8 cellular contexts compared by ENCODE assay signal in genomic region chr11:75241906-75242644, GRCh38. TPM values are rescaled to one million over a fixed set of nuclear protein-coding genes. Genes with fewer than 3 reads are reported as not detected.
DNase-seq lines count a peak whose midpoint lies in the region; ATAC-seq and TF ChIP-seq lines count a peak whose summit lies in the region.

No MANE protein-coding gene starts in this region.

- H3K27ac Mint-ChIP-seq in glutamatergic neuron (ENCODE audit: unreplicated experiment): peak overlapping the region; percentile 45

- H3K79me2 ChIP-seq in SK-N-SH (ENCODE audit: insufficient read depth): no peaks in the 10 kb centered on the region

- H3K4me3 ChIP-seq in SK-N-SH (ENCODE audit: low read depth in 2 of 2, low read length in 1 of 2) (peak overlapping the region; percentile 53; a peak in 3 of 4 replicates), spleen (peak overlapping the region in 7 of 8 donors; percentile 44 to 84 (median 47)), mucosa of descending colon (no peak overlapping the region), SJCRH30 (no peak overlapping the region)

- no peaks in the 10 kb centered on the region for H3F3A ChIP-seq in SK-N-SH (replicated peaks; ENCODE audit: insufficient read depth)

- TF ChIP-seq EP300 in SK-N-SH (IDR thresholded peaks at IDR 0.05; ENCODE audit: borderline replicate concordance in 1 of 2, low read depth in 1 of 2, low read length in 1 of 2): no peak

- no peaks in the 10 kb centered on the region for H3K9me3 ChIP-seq in SK-N-SH
- no peaks in the 10 kb centered on the region for H3K9me3 ChIP-seq in spleen
- H3K9me3 ChIP-seq in mucosa of descending colon: no peaks in the 10 kb centered on the region
- no peaks in the 10 kb centered on the region for H3K9me3 ChIP-seq in SJCRH30 (replicated peaks)

- no peak overlapping the region for H3K27ac ChIP-seq in SK-N-SH (ENCODE audit: low read depth in 2 of 2, low read length in 1 of 2)
- H3K27ac ChIP-seq in spleen: peak overlapping the region in 2 of 8 donors; percentile 23 to 35
- no peak overlapping the region for H3K27ac ChIP-seq in SJCRH30

- peak overlapping the region; percentile 52; the same call in 1 of the 2 replicates for H3K4me2 ChIP-seq in SK-N-SH

- TF ChIP-seq RAD21 in SK-N-SH (IDR thresholded peaks at IDR 0.05; ENCODE audit: low read length): no peak

- intact Hi-C loops in spleen (cut with DNase I; ENCODE audit: low total_unique reads) (loop anchor here (5.0 to 10.0 kb wide), 2 partner anchors 100 to 307 kb away; no protein-coding TSS in a partner anchor), mucosa of descending colon (cut with DNase I, micrococcal nuclease) (loop anchor here (10.0 kb wide), 1 partner anchor 307 kb away; no protein-coding TSS in a partner anchor)

- H3K4me1 ChIP-seq in SK-N-SH (ENCODE audit: control insufficient read depth in 1 of 2, insufficient read depth in 2 of 2, low read depth in 1 of 2, low read length in 1 of 2): peaks cover 0 to 3% of the 10 kb centered on the region in 2 experiments; a peak in 1 of 4 replicates
- peaks cover 0 to 25% (median 17%) of the 10 kb centered on the region in 6 donors for H3K4me1 ChIP-seq in spleen
- H3K4me1 ChIP-seq in mucosa of descending colon (ENCODE audit: low read depth): peaks cover 14% of the 10 kb centered on the region
- no peaks in the 10 kb centered on the region for H3K4me1 ChIP-seq in SJCRH30

- H3K36me3 ChIP-seq in SK-N-SH (replicated peaks in 1 of 2; ENCODE audit: control insufficient read depth in 1 of 2, insufficient read depth in 2 of 2, low read length in 1 of 2) (no peaks in the 10 kb centered on the region), spleen (no peaks in the 10 kb centered on the region), mucosa of descending colon (ENCODE audit: low read depth) (no peaks in the 10 kb centered on the region), SJCRH30 (no peaks in the 10 kb centered on the region)

- no peaks in the 10 kb centered on the region for H4K20me1 ChIP-seq in SK-N-SH (ENCODE audit: insufficient read depth)

- H3K4me1 Mint-ChIP-seq in glutamatergic neuron (ENCODE audit: low read depth, unreplicated experiment): peaks cover 15% of the 10 kb centered on the region

- H3K27me3 ChIP-seq in SK-N-SH (ENCODE audit: insufficient read depth) (peaks cover 37% of the 10 kb centered on the region), spleen (replicated peaks in 1 of 7) (peaks cover 2 to 85% (median 47%) of the 10 kb centered on the region in 7 donors), SJCRH30 (no peaks in the 10 kb centered on the region)

- TF ChIP-seq CTCF in SK-N-SH (IDR thresholded peaks at IDR 0.05): no peak
- peak; percentile 20 for TF ChIP-seq CTCF in glutamatergic neuron (IDR thresholded peaks at IDR 0.05; ENCODE audit: partially characterized antibody, unreplicated experiment)
- TF ChIP-seq CTCF in spleen (IDR thresholded peaks at IDR 0.05 in 8 of 11, conservative IDR thresholded peaks at IDR 0.05 in 3 of 11): peak in 5 of 11 experiments; percentile 1 to 52 (median 14)
- no peak for TF ChIP-seq CTCF in mucosa of descending colon (IDR thresholded peaks at IDR 0.05)

- no peak for ATAC-seq in mucosa of descending colon

- no peak for TF ChIP-seq POLR2A in spleen (IDR thresholded peaks at IDR 0.05)

- H2AFZ ChIP-seq in SK-N-SH (ENCODE audit: low read depth): no peak overlapping the region

- no peaks in the 10 kb centered on the region for H3K36me3 Mint-ChIP-seq in glutamatergic neuron (ENCODE audit: unreplicated experiment)

- no peak overlapping the region for H3K9ac ChIP-seq in SK-N-SH

- H3K9me3 Mint-ChIP-seq in glutamatergic neuron (ENCODE audit: unreplicated experiment): peaks cover 8% of the 10 kb centered on the region

- H3K4me3 Mint-ChIP-seq in glutamatergic neuron (ENCODE audit: unreplicated experiment): peak overlapping the region; percentile 83

- no peaks in the 10 kb centered on the region for H3K9me2 ChIP-seq in SK-N-SH

- DNase-seq in DMS53 (lab: John Stamatoyannopoulos, UW): peak; percentile 77
- DNase-seq in DMS53 treated with DMSO at 0.1 percent for 48 hours (lab: John Stamatoyannopoulos, UW; ENCODE audit: unreplicated experiment): no peak
- DNase-seq in SK-N-SH: no peak
- no peak for DNase-seq in glutamatergic neuron
- no peak for DNase-seq in spleen
- no peak for DNase-seq in mucosa of descending colon
- DNase-seq in SJCRH30: no peak
- no peak for DNase-seq in CD1c-positive myeloid dendritic cell (ENCODE audit: extremely low spot score)

- POLR2A ChIA-PET in SK-N-SH (lab: Yijun Ruan, JAX): interaction anchor here (0.6 to 2.1 kb wide), 9 partner anchors 9 to 294 kb away, joined by 3 to 14 read pairs (median 4); no protein-coding TSS in a partner anchor

- H3K27me3 Mint-ChIP-seq in glutamatergic neuron (ENCODE audit: unreplicated experiment): peaks cover 24% of the 10 kb centered on the region

- 61% methylated on average over 18 of the region's 72 CpGs for WGBS in SK-N-SH (ENCODE audit: low lambda C conversion rate)
- WGBS in spleen, 5 donors: 7 to 18% (median 10%) methylated on average over 33 to 72 of the region's 72 CpGs

- CTCF ChIA-PET in SK-N-SH (lab: Yijun Ruan, JAX): interaction anchor here (0.6 to 17.5 kb wide), 54 partner anchors 9 to 392 kb away, joined by 3 to 1115 read pairs (median 5); partner anchors contain the start of genes NEU3 and SLCO2B1

TF ChIP-seq in SK-N-SH, 30 proteins besides CTCF, POLR2A, EP300 and RAD21:
- no peak for TF ChIP-seq NRF1 (IDR thresholded peaks at IDR 0.05; ENCODE audit: low read depth, low read length)
- no peak for TF ChIP-seq RCOR1 (IDR thresholded peaks at IDR 0.05; ENCODE audit: low read length)
- TF ChIP-seq GATA2 (CRISPR knock-in tag; IDR thresholded peaks at IDR 0.05): no peak

RNA-seq across cellular contexts. Expression of gene TPBGL, which starts 1.5 kb away (rescaled TPM):
- 0.03 TPM in 1 of 2 replicates, not detected in the other for polyA plus RNA-seq in SK-N-SH (2012; rRNA removed)
- polyA plus RNA-seq in SK-N-SH (2012; cell fraction: cytosol; rRNA removed): 0.03 and 0.04 TPM in 2 replicates
- polyA plus RNA-seq in SK-N-SH (2012; cell fraction: nucleus; rRNA removed): 0.04 TPM in 1 of 2 replicates, not detected in the other
- total RNA-seq in glutamatergic neuron (ENCODE audit: unreplicated experiment): 2.3 TPM
- under 1 TPM in 4 of 7 donors, not detected in 3; 0.16 to 0.59 (median 0.23) TPM for total RNA-seq in spleen
- under 1 TPM; 0.10 to 0.15 (median 0.11) TPM for polyA plus RNA-seq in spleen
- total RNA-seq in mucosa of descending colon: under 1 TPM in 2 of 3 donors, not detected in 1; 0.17 to 0.57 TPM
- total RNA-seq in SJCRH30 (2014; rRNA removed; shearing (Covaris generic)): not detected in 2 replicates

Comparison
In these comparisons a context has a peak if more than half of its experiments do, and no peak if none do; other contexts are left out.
1. H3K4me3 ChIP-seq: peak in SK-N-SH (2 of 2) and spleen (7 of 8); none in mucosa of descending colon (single experiment) and SJCRH30 (single experiment).